In genomic region chr2:15979759-15980604, GRCh38 we compare ENCODE assay signal across 26 cellular contexts. TPM values are rescaled to one million over a fixed set of nuclear protein-coding genes. Genes with fewer than 3 reads are reported as not detected.
A peak's percentile ranks its signal among the peaks of the same experiment; 100 is the strongest.
DNase-seq lines count a peak whose midpoint lies in the region; ATAC-seq, FAIRE-seq and TF ChIP-seq lines count a peak whose summit lies in the region.
"Had no signal": no experiment of that assay in that cellular context is flagged by ENCODE, and none has a peak within 500 bp of the region (broad histone marks: within the 10 kb centered on the region; RNA-seq: fewer than 3 reads in every experiment).

No MANE protein-coding gene starts in this region.

- peaks cover 30% of the 10 kb centered on the region for H3K4me1 ChIP-seq in HUES6 (ENCODE audit: control insufficient read depth, insufficient read depth, low read length)
- no peaks in the 10 kb centered on the region for H3K4me1 ChIP-seq in K562 (replicated peaks in 1 of 2; ENCODE audit: control insufficient read depth in 2 of 2, insufficient read depth in 2 of 2, low read length in 2 of 2)
- peaks cover 4% of the 10 kb centered on the region for H3K4me1 ChIP-seq in mesendoderm (ENCODE audit: control insufficient read depth, low read depth, low read length)
- H3K4me1 ChIP-seq in testis, result peaks cover 5% of the 10 kb centered on the region
- H3K4me1 ChIP-seq: SJSA1 had no signal

- no peaks in the 10 kb centered on the region for H4K20me1 ChIP-seq in K562 (replicated peaks; ENCODE audit: control insufficient read depth, insufficient read depth, low read length)

- H3K27ac Mint-ChIP-seq in progenitor cell of endocrine pancreas, result peak overlapping the region; percentile 61
- no peak overlapping the region for H3K27ac Mint-ChIP-seq in activated CD8-positive, alpha-beta T cell treated with anti-CD3 and anti-CD28 coated beads for 36 hours
- H3K27ac Mint-ChIP-seq: CD8-positive, alpha-beta T cell; HFFc6 had no signal

- peak overlapping the region; percentile 5 for H3K9ac ChIP-seq in HUES6 (ENCODE audit: low read length)
- H3K9ac ChIP-seq in K562 (ENCODE audit: insufficient read depth in 1 of 2, low read depth in 2 of 2, low read length in 2 of 2), result no peak overlapping the region
- H3K9ac ChIP-seq in mesendoderm (ENCODE audit: low read length), result no peak overlapping the region

- no peak overlapping the region for H4K5ac ChIP-seq in mesendoderm (ENCODE audit: low read length)

- no peak overlapping the region for H2AFZ ChIP-seq in K562 (ENCODE audit: low read depth, low read length)

- DNase-seq in K562 (ENCODE audit: extremely low read depth in 1 of 4, low spot score in 3 of 4), result no peak
- no peak for DNase-seq in mesendoderm
- DNase-seq in progenitor cell of endocrine pancreas (ENCODE audit: low spot score, unreplicated experiment), result no peak
- no peak for DNase-seq in NCI-H187 (lab: John Stamatoyannopoulos, UW)
- no peak for DNase-seq in activated CD8-positive, alpha-beta T cell treated with anti-CD3 and anti-CD28 coated beads for 36 hours
- DNase-seq in testis, result no peak
- DNase-seq: CD8-positive, alpha-beta T cell; DMS 273 treated with DMSO at 0.1 percent for 48 hours; DMS79; GF-D8; HFFc6; Karpas-422; NCI-H1092; NCI-H1417 treated with DMSO at 0.1 percent for 48 hours; NCI-H1694 treated with DMSO at 0.1 percent for 48 hours; NCI-H2081 treated with DMSO at 0.1 percent for 48 hours; NCI-H2171; NCI-H524 treated with DMSO at 0.1 percent for 48 hours; NCI-H774 had no signal

- BruUV-seq in K562 (replicated peaks; lab: Mats Ljungman, UMichigan), result no TSS peak

- H3K27me3 Mint-ChIP-seq in progenitor cell of endocrine pancreas, result no peaks in the 10 kb centered on the region
- no peaks in the 10 kb centered on the region for H3K27me3 Mint-ChIP-seq in activated CD8-positive, alpha-beta T cell treated with anti-CD3 and anti-CD28 coated beads for 36 hours

- peak overlapping the region; percentile 5; the same call in 1 of the 2 replicates for H3K27ac ChIP-seq in HUES6 (ENCODE audit: low read depth, low read length)
- no peak overlapping the region for H3K27ac ChIP-seq in K562 (ENCODE audit: extremely low read depth, low read depth, low read length)
- no peak overlapping the region for H3K27ac ChIP-seq in mesendoderm (ENCODE audit: low read depth, low read length)
- no peak overlapping the region for H3K27ac ChIP-seq in testis
- H3K27ac ChIP-seq: C4-2B, SJSA1 had no signal

- no peaks in the 10 kb centered on the region for H3K9me1 ChIP-seq in K562 (ENCODE audit: control insufficient read depth, insufficient read depth, low read length)

- peaks cover 17% of the 10 kb centered on the region for H3K4me1 Mint-ChIP-seq in progenitor cell of endocrine pancreas (ENCODE audit: low read depth)
- peaks cover 3% of the 10 kb centered on the region for H3K4me1 Mint-ChIP-seq in activated CD8-positive, alpha-beta T cell treated with anti-CD3 and anti-CD28 coated beads for 36 hours (ENCODE audit: low read depth)

- no peak overlapping the region for H3K4me3 Mint-ChIP-seq in progenitor cell of endocrine pancreas (ENCODE audit: low read depth)
- H3K4me3 Mint-ChIP-seq in activated CD8-positive, alpha-beta T cell treated with anti-CD3 and anti-CD28 coated beads for 36 hours, result no peak overlapping the region
- H3K4me3 Mint-ChIP-seq: CD8-positive, alpha-beta T cell; HFFc6 had no signal

- in situ Hi-C loops in K562 (cut with MboI), result no loop called here

- H4K8ac ChIP-seq in mesendoderm (ENCODE audit: low read depth, low read length), result no peak overlapping the region

- TF ChIP-seq POLR2A in K562 (conservative IDR thresholded peaks at IDR 0.05), result no peak
- TF ChIP-seq POLR2A in testis (IDR thresholded peaks at IDR 0.05), result no peak

- TF ChIP-seq RAD21 in K562 (CRISPR knock-in tag; conservative IDR thresholded peaks at IDR 0.05 in 1 of 2, IDR thresholded peaks at IDR 0.05 in 1 of 2), result no peak

- H3K23ac ChIP-seq in mesendoderm (ENCODE audit: low read length), result no peak overlapping the region

- intact Hi-C loops in K562 (cut with micrococcal nuclease), result no loop called here
- intact Hi-C loops in activated CD8-positive, alpha-beta T cell treated with anti-CD3 and anti-CD28 coated beads for 36 hours (cut with micrococcal nuclease), result no loop called here
- intact Hi-C loops in testis (cut with DNase I; ENCODE audit: low total_unique reads), result no loop called here

- no peaks in the 10 kb centered on the region for H3K36me3 ChIP-seq in HUES6 (ENCODE audit: control insufficient read depth, insufficient read depth, low read length)
- no peaks in the 10 kb centered on the region for H3K36me3 ChIP-seq in K562 (ENCODE audit: control insufficient read depth, insufficient read depth, low read length)
- no peaks in the 10 kb centered on the region for H3K36me3 ChIP-seq in mesendoderm (ENCODE audit: control insufficient read depth, insufficient read depth, low read length)
- H3K36me3 ChIP-seq in testis (ENCODE audit: low read depth, missing control alignments), result no peaks in the 10 kb centered on the region
- H3K36me3 ChIP-seq: HAP-1, SJSA1 had no signal

- no peak overlapping the region for H2BK5ac ChIP-seq in mesendoderm (ENCODE audit: low read length)

- no peak overlapping the region for H2AK5ac ChIP-seq in mesendoderm (ENCODE audit: low read length)

- H3K4me2 ChIP-seq in K562 (ENCODE audit: insufficient read depth, low read length) (no peak overlapping the region), mesendoderm (ENCODE audit: low read length) (no peak overlapping the region)

- H2BK120ac ChIP-seq in mesendoderm (ENCODE audit: low read depth, low read length), result no peak overlapping the region

- WGBS in K562 (ENCODE audit: insufficient coverage, low coverage, missing lambda C conversion rate), result 1% methylated on average over 9 of the region's 9 CpGs
- WGBS in mesendoderm (ENCODE audit: extremely low coverage, insufficient coverage, low lambda C conversion rate), result no CpG with 5 or more reads among the region's 9 CpGs
- WGBS in testis, 2 donors, result 86 to 87% methylated on average over 9 of the region's 9 CpGs

- H3K79me2 ChIP-seq in K562 (ENCODE audit: control insufficient read depth, insufficient read depth, low read length) (no peaks in the 10 kb centered on the region), mesendoderm (ENCODE audit: control insufficient read depth, insufficient read depth, low read length) (no peaks in the 10 kb centered on the region)

- H3K27me3 ChIP-seq in HUES6 (ENCODE audit: control insufficient read depth, insufficient read depth, low read length) (no peaks in the 10 kb centered on the region), K562 (ENCODE audit: control insufficient read depth in 2 of 2, insufficient read depth in 2 of 2, low read length in 2 of 2) (peaks cover 0 to 39% of the 10 kb centered on the region in 2 experiments; a peak in 3 of 5 replicates), mesendoderm (ENCODE audit: insufficient read depth, low read length, poor library complexity) (no peaks in the 10 kb centered on the region), testis (no peaks in the 10 kb centered on the region)
- H3K27me3 ChIP-seq: SJSA1 had no signal

- H3K56ac ChIP-seq in mesendoderm (ENCODE audit: low read length), result no peak overlapping the region

- FAIRE-seq in K562 (lab: Jason Lieb, UNC), result no peak
- FAIRE-seq: GM12892, HTR-8/SVneo had no signal

- H3K4me3 ChIP-seq in HUES6 (ENCODE audit: low read depth, low read length), result no peak overlapping the region
- no peak overlapping the region for H3K4me3 ChIP-seq in K562
- no peak overlapping the region for H3K4me3 ChIP-seq in mesendoderm (ENCODE audit: low read length)
- H3K4me3 ChIP-seq in testis, result no peak overlapping the region
- H3K4me3 ChIP-seq: HAP-1, SJSA1 had no signal

- H2BK15ac ChIP-seq in mesendoderm (replicated peaks; ENCODE audit: low read depth), result no peak overlapping the region

- no peaks in the 10 kb centered on the region for H3K36me3 Mint-ChIP-seq in progenitor cell of endocrine pancreas (ENCODE audit: insufficient read depth)
- H3K36me3 Mint-ChIP-seq in activated CD8-positive, alpha-beta T cell treated with anti-CD3 and anti-CD28 coated beads for 36 hours (ENCODE audit: low read depth), result no peaks in the 10 kb centered on the region
- H3K36me3 Mint-ChIP-seq: CD8-positive, alpha-beta T cell had no signal

- no peaks in the 10 kb centered on the region for H3K79me1 ChIP-seq in mesendoderm (ENCODE audit: low read length)

- no peak overlapping the region for H3K4ac ChIP-seq in mesendoderm (ENCODE audit: low read depth, low read length)

- CTCF ChIA-PET in K562 (lab: Yijun Ruan, JAX; ENCODE audit: low intra/inter-chr PET ratio), result no interaction called here
- CTCF ChIA-PET in activated CD8-positive, alpha-beta T cell treated with anti-CD3 and anti-CD28 coated beads for 36 hours (lab: Charles Lee), result no interaction called here

- H3K9me3 ChIP-seq in HUES6 (ENCODE audit: control insufficient read depth, insufficient read depth, low read depth, low read length) (no peaks in the 10 kb centered on the region), K562 (replicated peaks; ENCODE audit: control insufficient read depth, insufficient read depth, low read depth, low read length) (no peaks in the 10 kb centered on the region), testis (no peaks in the 10 kb centered on the region)
- H3K9me3 ChIP-seq: HAP-1, SJSA1 had no signal

- no peaks in the 10 kb centered on the region for H3K9me3 Mint-ChIP-seq in progenitor cell of endocrine pancreas (ENCODE audit: low read depth)
- H3K9me3 Mint-ChIP-seq in activated CD8-positive, alpha-beta T cell treated with anti-CD3 and anti-CD28 coated beads for 36 hours, result no peaks in the 10 kb centered on the region
- H3K9me3 Mint-ChIP-seq: CD8-positive, alpha-beta T cell had no signal

- H3K18ac ChIP-seq in mesendoderm (ENCODE audit: low read length), result peak overlapping the region; percentile 46

- ATAC-seq in K562 (no peak), GM21367 (IDR thresholded peaks at IDR 0.05; ENCODE audit: unreplicated experiment) (no peak)
- no peak for ATAC-seq in activated CD8-positive, alpha-beta T cell treated with anti-CD3 and anti-CD28 coated beads for 36 hours
- ATAC-seq: CD8-positive, alpha-beta T cell had no signal

- TF ChIP-seq CTCF in K562 (IDR thresholded peaks at IDR 0.05 in 2 of 3, conservative IDR thresholded peaks at IDR 0.05 in 1 of 3; ENCODE audit: insufficient read depth in 2 of 3, low read depth in 1 of 3, low read length in 3 of 3), result no peak
- TF ChIP-seq CTCF in progenitor cell of endocrine pancreas (IDR thresholded peaks at IDR 0.05; ENCODE audit: unreplicated experiment), result no peak
- no peak for TF ChIP-seq CTCF in activated CD8-positive, alpha-beta T cell treated with anti-CD3 and anti-CD28 coated beads for 36 hours (IDR thresholded peaks at IDR 0.05)
- no peak for TF ChIP-seq CTCF in testis (IDR thresholded peaks at IDR 0.05)

- POLR2A ChIA-PET in K562 (lab: Yijun Ruan, JAX), result no interaction called here
- POLR2A ChIA-PET in activated CD8-positive, alpha-beta T cell treated with anti-CD3 and anti-CD28 coated beads for 36 hours (lab: Charles Lee), result no interaction called here

- no peak for TF ChIP-seq EP300 in K562 (IDR thresholded peaks at IDR 0.05; ENCODE audit: low read length)

RNA-seq across cellular contexts. Expression of gene MYCN, which starts 39.6 kb away (rescaled TPM):
- not detected in 2 replicates for total RNA-seq in K562 (2011; cell fraction: chromatin; rRNA removed; ENCODE audit: low replicate concordance)
- not detected in 2 replicates for total RNA-seq in K562 (2011; cell fraction: nucleolus; rRNA removed)
- not detected in 2 replicates for total RNA-seq in K562 (2011; cell fraction: nucleoplasm; rRNA removed)
- total RNA-seq in K562 (2014; rRNA removed) (not detected in 2 replicates), K562 (2014; rRNA removed; fragmentation: Illumina TruSeq; extraction: Trizol) (not detected in 2 replicates), K562 (2015; rRNA removed; fragmentation: Illumina TruSeq; extraction: Trizol) (not detected in 2 replicates), K562 (2021) (not detected in 2 replicates), progenitor cell of endocrine pancreas (15.5 and 17.6 TPM in 2 replicates), testis (1 to 10 TPM; 6.9 TPM)
- polyA plus RNA-seq in K562 (2011; rRNA removed) (not detected in 2 replicates), K562 (2014; fragmentation: Illumina TruSeq; extraction: Trizol) (not detected in 2 replicates), K562 (2014; fragmentation: Nextera tagmentation; extraction: Ambion mirVana) (not detected), K562 (2014; rRNA removed) (not detected in 2 replicates), testis (ENCODE audit: insufficient read depth, low read depth, low replicate concordance) (8.1 TPM)
- not detected in 2 replicates for polyA plus RNA-seq in K562 (2011; cell fraction: cytosol; rRNA removed)
- not detected in 2 replicates for polyA plus RNA-seq in K562 (2011; cell fraction: nucleus; rRNA removed)
- not detected in 2 replicates for polyA plus RNA-seq in K562 (2012)
- polyA minus RNA-seq in K562 (2011; rRNA and poly(A)+ RNA removed), result not detected in 2 replicates
- not detected in 2 replicates for polyA minus RNA-seq in K562 (2011; cell fraction: cytosol; rRNA and poly(A)+ RNA removed)
- polyA minus RNA-seq in K562 (2011; cell fraction: nucleus; rRNA and poly(A)+ RNA removed), result not detected in 2 replicates
- polyA plus RNA-seq in mesendoderm (2013, experiment 1 of 2), result 26.6 TPM
- polyA plus RNA-seq in mesendoderm (2013, experiment 2 of 2), result 29.1 TPM
- total RNA-seq in activated CD8-positive, alpha-beta T cell treated with anti-CD3 and anti-CD28 coated beads for 36 hours, result under 1 TPM; 0.16 to 0.22 TPM
- total RNA-seq: CD8-positive, alpha-beta T cell; HFFc6 had no signal

Comparison
In these comparisons a context has a peak if more than half of its experiments do, and no peak if none do; other contexts are left out.
1. RNA of gene MYCN, which starts 39.6 kb away (total RNA-seq): 15.5 to 17.6 TPM in progenitor cell of endocrine pancreas and 6.9 TPM in testis; 0.16 to 0.22 TPM in activated CD8-positive, alpha-beta T cell treated with anti-CD3 and anti-CD28 coated beads for 36 hours and not detected in K562; every median in the first group is over 4 times any median in the second.